Comparison of ENCODE assay signal across 21 cellular contexts in the genomic region with DNA sequence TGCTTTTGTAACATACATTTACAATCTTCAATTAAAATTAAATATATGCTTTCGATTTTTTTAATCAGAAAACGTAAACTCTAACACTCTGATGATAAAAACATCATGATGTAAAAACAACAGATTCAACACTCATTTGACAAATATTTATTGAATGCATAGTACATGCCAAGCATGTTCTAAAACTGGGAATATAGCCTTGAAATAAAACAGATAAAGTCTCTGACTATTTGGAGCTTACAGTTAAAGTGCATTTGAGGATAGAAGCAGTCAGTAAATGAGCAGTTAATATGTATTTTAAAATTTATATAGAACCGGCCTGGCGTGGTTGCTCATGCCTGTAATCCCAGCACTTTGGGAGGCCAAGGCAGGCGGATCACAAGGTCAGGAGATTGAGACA.
"Had no signal": no experiment of that assay in that cellular context is flagged by ENCODE, and none has a peak within 500 bp of the region (broad histone marks: within the 10 kb centered on the region; RNA-seq: fewer than 3 reads in every experiment).

No MANE protein-coding gene starts in this region.

- H3K9me3 ChIP-seq: lower lobe of right lung, neutrophil, right lobe of liver, stomach, testis had no signal

- DNase-seq: activated B cell treated with CpG ODN at 0.5 μM for 24 hours; activated CD4-positive, alpha-beta memory T cell treated with anti-CD3 and anti-CD28 coated beads for 36 hours; activated CD4-positive, alpha-beta T cell treated with anti-CD3 and anti-CD28 coated beads for 4 hours; activated CD8-positive, alpha-beta memory T cell treated with anti-CD3 and anti-CD28 coated beads, Interleukin-2, amount 10 ng/mL, durations not matched to agents 7 days and 5 days; activated naive CD4-positive, alpha-beta T cell treated with Interleukin-2 at 50 U/mL for 16 hours; activated naive CD8-positive, alpha-beta T cell treated with anti-CD3 and anti-CD28 coated beads, Interleukin-2, amount 10 ng/mL, durations not matched to agents 7 days and 5 days; activated T-cell treated with anti-CD3 and anti-CD28 coated beads, Interleukin-2, amount 50 U/mL, for 24 hours; anterior cingulate cortex; cortex of kidney; effector CD4-positive, alpha-beta T cell; hypothalamus; lower lobe of right lung; right lobe of liver; stimulated activated CD4-positive, alpha-beta T cell treated with anti-CD3 and anti-CD28 coated beads, Interleukin-4, amount 100 ng/mL, for 24 hours; stomach; T-cell; testis had no signal

- H2AFZ ChIP-seq: parathyroid adenoma had no signal

- H3K4me1 ChIP-seq: lower lobe of right lung, parathyroid adenoma, right lobe of liver, stomach, testis had no signal

- H3K27ac ChIP-seq: lower lobe of right lung, neutrophil, parathyroid adenoma, right lobe of liver, stomach, testis had no signal

- H3K79me2 ChIP-seq: parathyroid adenoma had no signal

- H3K36me3 ChIP-seq: lower lobe of right lung, neutrophil, right lobe of liver, stomach had no signal

- H3K4me3 ChIP-seq: lower lobe of right lung, right lobe of liver, stomach, testis had no signal

- H3K9ac ChIP-seq: parathyroid adenoma had no signal

- H3K27me3 ChIP-seq: neutrophil, right lobe of liver, stomach, testis had no signal

- ATAC-seq: activated CD8-positive, alpha-beta memory T cell treated with anti-CD3 and anti-CD28 coated beads, Interleukin-2, amount 10 ng/mL, durations not matched to agents 7 days and 5 days; lower lobe of right lung; natural killer cell treated with Interleukin-12 subunit alpha and Interleukin-12 subunit beta and Interleukin-15 and Interleukin-18, amount 100 ng/mL, for 72 hours; right lobe of liver; stimulated activated effector memory CD8-positive, alpha-beta T cell treated with anti-CD3 and anti-CD28 coated beads, Interleukin-12 subunit alpha, Interleukin-12 subunit beta, amount 100 ng/mL, for 72 hours; T-cell had no signal
